15 cellular contexts compared by ENCODE assay signal in genomic region chrX:70480660-70481018, GRCh38. TPM values are rescaled to one million over a fixed set of nuclear protein-coding genes. Genes with fewer than 3 reads are reported as not detected.
DNase-seq lines count a peak whose midpoint lies in the region; ATAC-seq, FAIRE-seq and TF ChIP-seq lines count a peak whose summit lies in the region.
"Had no signal": no experiment of that assay in that cellular context is flagged by ENCODE, and none has a peak within 500 bp of the region (broad histone marks: within the 10 kb centered on the region; RNA-seq: fewer than 3 reads in every experiment).

No MANE protein-coding gene starts in this region.

- TF ChIP-seq CTCF in endothelial cell (IDR thresholded peaks at IDR 0.05; ENCODE audit: unreplicated experiment) (no peak), kidney (IDR thresholded peaks at IDR 0.05; ENCODE audit: borderline replicate concordance, extremely low read depth, insufficient read depth) (no peak), spleen (IDR thresholded peaks at IDR 0.05 in 8 of 11, conservative IDR thresholded peaks at IDR 0.05 in 3 of 11) (no peak)

- no peaks in the 10 kb centered on the region for H3K36me3 Mint-ChIP-seq in endothelial cell (ENCODE audit: low read depth, unreplicated experiment)
- peaks cover 4 to 29% (median 5%) of the 10 kb centered on the region in 3 donors for H3K36me3 Mint-ChIP-seq in naive thymus-derived CD8-positive, alpha-beta T cell
- H3K36me3 Mint-ChIP-seq: stimulated activated naive B cell treated with anti-CD40 and anti-IgM and Interleukin-4, amounts not matched to agents 10 μg/mL and 1 μg/mL and 100 μg/mL, for 72 hours had no signal

- H3K9ac ChIP-seq in HUES64 (ENCODE audit: low read depth, low read length) (no peak overlapping the region), kidney (ENCODE audit: low read length in 2 of 2) (no peak overlapping the region)

- H3K9me3 Mint-ChIP-seq in endothelial cell (ENCODE audit: unreplicated experiment): no peaks in the 10 kb centered on the region
- H3K9me3 Mint-ChIP-seq in naive thymus-derived CD8-positive, alpha-beta T cell: no peaks in the 10 kb centered on the region
- H3K9me3 Mint-ChIP-seq: activated naive CD8-positive, alpha-beta T cell treated with anti-CD3 and anti-CD28 coated beads, Interleukin-2, amount 50 U/mL, for 24 hours; neural crest cell; stimulated activated naive B cell treated with anti-CD40 and anti-IgM and Interleukin-4, amounts not matched to agents 10 μg/mL and 1 μg/mL and 100 μg/mL, for 72 hours had no signal

- peaks cover 63% of the 10 kb centered on the region for H3K4me1 ChIP-seq in HUES64 (ENCODE audit: insufficient read depth, low read length)
- H3K4me1 ChIP-seq in kidney (ENCODE audit: control insufficient read depth in 1 of 2, insufficient read depth in 1 of 2, low read depth in 1 of 2, low read length in 2 of 2): peaks cover 14 to 25% of the 10 kb centered on the region in 2 donors
- H3K4me1 ChIP-seq in spleen: peaks cover 0 to 13% (median 0%) of the 10 kb centered on the region in 6 donors

- intact Hi-C loops in kidney (cut with DNase I) (no loop called here), spleen (cut with DNase I; ENCODE audit: low total_unique reads) (no loop called here)

- peaks cover 2% of the 10 kb centered on the region for H3K27me3 Mint-ChIP-seq in endothelial cell (ENCODE audit: unreplicated experiment)
- no peaks in the 10 kb centered on the region for H3K27me3 Mint-ChIP-seq in naive thymus-derived CD8-positive, alpha-beta T cell
- H3K27me3 Mint-ChIP-seq: activated naive CD8-positive, alpha-beta T cell treated with anti-CD3 and anti-CD28 coated beads, Interleukin-2, amount 50 U/mL, for 24 hours had no signal

- H3K36me3 ChIP-seq in HUES64 (ENCODE audit: insufficient read depth, low read length): peaks cover 45% of the 10 kb centered on the region
- H3K36me3 ChIP-seq in kidney (ENCODE audit: control insufficient read depth in 1 of 2, insufficient read depth in 2 of 2, low read length in 2 of 2): no peaks in the 10 kb centered on the region
- peaks cover 0 to 16% (median 0%) of the 10 kb centered on the region in 6 donors for H3K36me3 ChIP-seq in spleen

- no peaks in the 10 kb centered on the region for H3K27me3 ChIP-seq in HUES64 (ENCODE audit: insufficient read depth, low read length)
- H3K27me3 ChIP-seq in spleen (replicated peaks in 1 of 7): no peaks in the 10 kb centered on the region

- H3K27ac ChIP-seq in HUES64 (ENCODE audit: low read depth, low read length) (peak overlapping the region; percentile 41), kidney (ENCODE audit: low read depth in 2 of 2, low read length in 2 of 2) (peak overlapping the region; percentile 32 to 39), spleen (peak overlapping the region in 5 of 8 donors; percentile 25 to 63 (median 51))

- H3K4me3 Mint-ChIP-seq in endothelial cell (ENCODE audit: unreplicated experiment): peak overlapping the region; percentile 3
- H3K4me3 Mint-ChIP-seq in naive thymus-derived CD8-positive, alpha-beta T cell: no peak overlapping the region
- H3K4me3 Mint-ChIP-seq: activated naive CD8-positive, alpha-beta T cell treated with anti-CD3 and anti-CD28 coated beads, Interleukin-2, amount 50 U/mL, for 24 hours; neural crest cell; stimulated activated naive B cell treated with anti-CD40 and anti-IgM and Interleukin-4, amounts not matched to agents 10 μg/mL and 1 μg/mL and 100 μg/mL, for 72 hours had no signal

- POLR2A ChIA-PET in naive thymus-derived CD8-positive, alpha-beta T cell (lab: Charles Lee): no interaction called here

- ATAC-seq in HG03175 (IDR thresholded peaks at IDR 0.05; ENCODE audit: unreplicated experiment): no peak
- ATAC-seq in naive thymus-derived CD8-positive, alpha-beta T cell: no peak
- ATAC-seq: activated naive CD8-positive, alpha-beta T cell treated with anti-CD3 and anti-CD28 coated beads, Interleukin-2, amount 50 U/mL, for 24 hours; stimulated activated naive B cell treated with anti-CD40 and anti-IgM and Interleukin-4, amounts not matched to agents 10 μg/mL and 1 μg/mL and 100 μg/mL, for 72 hours had no signal

- H3K9me3 ChIP-seq in HUES64 (ENCODE audit: insufficient read depth, low read depth, low read length) (no peaks in the 10 kb centered on the region), kidney (ENCODE audit: control insufficient read depth in 1 of 2, low read length in 2 of 2) (no peaks in the 10 kb centered on the region), spleen (no peaks in the 10 kb centered on the region)

- FAIRE-seq in kidney (lab: Jason Lieb, UNC): no peak
- FAIRE-seq: endometrium, RCC 7860 had no signal

- peaks cover 46% of the 10 kb centered on the region for H3K4me1 Mint-ChIP-seq in endothelial cell (ENCODE audit: unreplicated experiment)
- H3K4me1 Mint-ChIP-seq in naive thymus-derived CD8-positive, alpha-beta T cell: peaks cover 0 to 4% (median 0%) of the 10 kb centered on the region in 4 donors

- no peak for TF ChIP-seq POLR2A in spleen (IDR thresholded peaks at IDR 0.05)

- peak overlapping the region; percentile 58 for H3K27ac Mint-ChIP-seq in endothelial cell (ENCODE audit: unreplicated experiment)
- H3K27ac Mint-ChIP-seq in naive thymus-derived CD8-positive, alpha-beta T cell: no peak overlapping the region
- H3K27ac Mint-ChIP-seq: activated naive CD8-positive, alpha-beta T cell treated with anti-CD3 and anti-CD28 coated beads, Interleukin-2, amount 50 U/mL, for 24 hours; stimulated activated naive B cell treated with anti-CD40 and anti-IgM and Interleukin-4, amounts not matched to agents 10 μg/mL and 1 μg/mL and 100 μg/mL, for 72 hours had no signal

- H3K4me3 ChIP-seq in HUES64 (ENCODE audit: low read length): no peak overlapping the region
- H3K4me3 ChIP-seq in kidney (ENCODE audit: low read length in 2 of 2): no peak overlapping the region
- H3K4me3 ChIP-seq in spleen: no peak overlapping the region

- no peak for DNase-seq in endothelial cell (ENCODE audit: low spot score)
- DNase-seq in kidney: no peak
- no peak for DNase-seq in spleen
- no peak for DNase-seq in central memory CD4-positive, alpha-beta T cell
- DNase-seq in LoVo (ENCODE audit: low spot score): no peak
- no peak for DNase-seq in naive thymus-derived CD8-positive, alpha-beta T cell
- DNase-seq: activated naive CD8-positive, alpha-beta T cell treated with anti-CD3 and anti-CD28 coated beads, Interleukin-2, amount 50 U/mL, for 24 hours; NCI-H1092 treated with DMSO at 0.1 percent for 48 hours; stimulated activated naive B cell treated with anti-CD40 and anti-IgM and Interleukin-4, amounts not matched to agents 10 μg/mL and 1 μg/mL and 100 μg/mL, for 72 hours had no signal

- WGBS in HUES64: 83% methylated on average over 9 of the region's 9 CpGs
- 70 to 84% (median 76%) methylated on average over 9 of the region's 9 CpGs for WGBS in spleen, 5 donors

RNA-seq across cellular contexts. Expression of gene DLG3, which starts 36.0 kb away (rescaled TPM):
- 26.2 TPM for polyA plus RNA-seq in HUES64 (2013, experiment 1 of 2)
- polyA plus RNA-seq in HUES64 (2013, experiment 2 of 2): 28.5 TPM
- total RNA-seq in endothelial cell (ENCODE audit: unreplicated experiment) (10.3 TPM), kidney (38.3 TPM), spleen (10 to 100 TPM; 27.9 to 46.3 (median 39.7) TPM)
- polyA plus RNA-seq in kidney (ENCODE audit: insufficient read depth, low read depth, low replicate concordance) (14.2 TPM), spleen (1 to 10 TPM; 2.7 to 6.2 (median 4.3) TPM)
- total RNA-seq in naive thymus-derived CD8-positive, alpha-beta T cell: 1 to 10 TPM; 5.6 to 6.7 TPM
- 1 to 10 TPM; 2.3 to 6.3 (median 3.7) TPM for polyA plus RNA-seq in naive thymus-derived CD8-positive, alpha-beta T cell

RNA-seq across cellular contexts. Expression of gene GDPD2, which starts 57.5 kb away (rescaled TPM):
- 19.9 TPM for polyA plus RNA-seq in HUES64 (2013, experiment 1 of 2)
- 14.1 TPM for polyA plus RNA-seq in HUES64 (2013, experiment 2 of 2)
- total RNA-seq in endothelial cell (ENCODE audit: unreplicated experiment) (0.13 TPM), kidney (7.0 TPM), spleen (100 to 1,000 TPM in 1 of 7 donors, 10 to 100 TPM in 6; 37.0 to 103 (median 68.6) TPM)
- polyA plus RNA-seq in kidney (ENCODE audit: insufficient read depth, low read depth, low replicate concordance) (2.5 TPM), spleen (10 to 100 TPM in 2 of 3 donors, 1 to 10 TPM in 1; 2.4 to 82.5 (median 25.1) TPM)
- not detected for total RNA-seq in naive thymus-derived CD8-positive, alpha-beta T cell
- not detected for polyA plus RNA-seq in naive thymus-derived CD8-positive, alpha-beta T cell
- total RNA-seq: NCI-H460 had no signal
